Comparison of ENCODE assay signal across 17 cellular contexts in genomic region chr15:91499774-91500383, GRCh38.
"Had no signal": no experiment of that assay in that cellular context is flagged by ENCODE, and none has a peak within 500 bp of the region (broad histone marks: within the 10 kb centered on the region; RNA-seq: fewer than 3 reads in every experiment).

No MANE protein-coding gene starts in this region.

- H3K4me1 ChIP-seq: colonic mucosa, upper lobe of left lung, uterus had no signal

- DNase-seq: colonic mucosa; dermis blood vessel endothelial cell; foreskin melanocyte; head of caudate nucleus; left colon; mucosa of descending colon; naive thymus-derived CD8-positive, alpha-beta T cell; nucleus accumbens; ovary; right cardiac atrium; stimulated activated CD4-positive, alpha-beta T cell treated with anti-CD3 and anti-CD28 coated beads, Interleukin-2, amount 100 ng/mL, for 48 hours; stimulated activated naive CD4-positive, alpha-beta T cell treated with Interleukin-2 at 50 U/mL for 16 hours; upper lobe of left lung; uterus had no signal

- H3K9me3 Mint-ChIP-seq: naive thymus-derived CD8-positive, alpha-beta T cell had no signal

- H3K36me3 Mint-ChIP-seq: naive thymus-derived CD8-positive, alpha-beta T cell had no signal

- H2AFZ ChIP-seq: hepatocyte had no signal

- H3K4me3 ChIP-seq: colonic mucosa, hepatocyte, mucosa of descending colon, ovary, smooth muscle cell, upper lobe of left lung, uterus had no signal

- H3K27me3 Mint-ChIP-seq: naive thymus-derived CD8-positive, alpha-beta T cell had no signal

- H3K27ac Mint-ChIP-seq: progenitor cell of endocrine pancreas had no signal

- H3K79me2 ChIP-seq: hepatocyte had no signal

- H3K27me3 ChIP-seq: colonic mucosa, hepatocyte, ovary, upper lobe of left lung, uterus had no signal

- ATAC-seq: left colon; mucosa of descending colon; naive thymus-derived CD8-positive, alpha-beta T cell; right cardiac atrium had no signal

- H3K9me3 ChIP-seq: colonic mucosa, mucosa of descending colon, ovary, upper lobe of left lung, uterus had no signal

- H3K36me3 ChIP-seq: colonic mucosa, ovary, upper lobe of left lung, uterus had no signal

- H3K27ac ChIP-seq: colonic mucosa, hepatocyte, ovary, upper lobe of left lung, uterus had no signal

- H3K4me2 ChIP-seq: hepatocyte, smooth muscle cell had no signal
